ENCODE assay signal across 1 cellular context in genomic region chr7:20514364-20514763, GRCh38.
A peak's percentile ranks its signal among the peaks of the same experiment; 100 is the strongest.
TF ChIP-seq lines count a peak whose summit lies in the region.

No MANE protein-coding gene starts in this region.

TF ChIP-seq in HEK293, 187 proteins besides CTCF, POLR2A, EP300 and RAD21 (continued from another document and continues in another):
- TF ChIP-seq PRDM10 (tag by site-specific recombination; IDR thresholded peaks at IDR 0.05): no peak
- no peak for TF ChIP-seq ZNF23 (tag by site-specific recombination; IDR thresholded peaks at IDR 0.05; ENCODE audit: borderline replicate concordance)
- no peak for TF ChIP-seq ZNF560 (tag by site-specific recombination; IDR thresholded peaks at IDR 0.05; ENCODE audit: borderline replicate concordance)
- TF ChIP-seq ZNF266 (tag by site-specific recombination; IDR thresholded peaks at IDR 0.05; ENCODE audit: low read depth): no peak
- TF ChIP-seq ZNF169 (tag by site-specific recombination; IDR thresholded peaks at IDR 0.05): no peak
- no peak for TF ChIP-seq ZNF639 (tag by site-specific recombination; IDR thresholded peaks at IDR 0.05)
- no peak; the same call in 1 of the 2 replicates for TF ChIP-seq MEIS1 (CRISPR knock-in tag; IDR thresholded peaks at IDR 0.05; ENCODE audit: borderline replicate concordance)
- TF ChIP-seq SETDB1 (IDR thresholded peaks at IDR 0.05; ENCODE audit: insufficient read length, low read length): no peak
- TF ChIP-seq ZNF426 (tag by site-specific recombination; IDR thresholded peaks at IDR 0.05): no peak
- peak; percentile 32; the same call in 1 of the 2 replicates for TF ChIP-seq ZNF398 (tag by site-specific recombination; IDR thresholded peaks at IDR 0.05)
- TF ChIP-seq ZNF350 (tag by site-specific recombination; IDR thresholded peaks at IDR 0.05): peak; percentile 92
- no peak for TF ChIP-seq ELK4 (IDR thresholded peaks at IDR 0.05; ENCODE audit: borderline replicate concordance, low read depth, low read length)
- TF ChIP-seq ZNF785 (tag by site-specific recombination; IDR thresholded peaks at IDR 0.05): no peak
- TF ChIP-seq ZNF692 (tag by site-specific recombination; IDR thresholded peaks at IDR 0.05): 0 out of 2 replicates have a peak, but pooled peaks have one; percentile 30
- TF ChIP-seq PBX3 (CRISPR knock-in tag; IDR thresholded peaks at IDR 0.05): no peak
- no peak for TF ChIP-seq ZNF433 (tag by site-specific recombination; IDR thresholded peaks at IDR 0.05; ENCODE audit: low read depth)
- TF ChIP-seq ZNF514 (tag by site-specific recombination; IDR thresholded peaks at IDR 0.05): no peak
- no peak for TF ChIP-seq ZNF585B (tag by site-specific recombination; IDR thresholded peaks at IDR 0.05)
- peak; percentile 65; the same call in 1 of the 2 replicates for TF ChIP-seq ZNF624 (tag by site-specific recombination; IDR thresholded peaks at IDR 0.05)
- 0 out of 2 replicates have a peak, but pooled peaks have one; percentile 40 for TF ChIP-seq ZNF544 (tag by site-specific recombination; IDR thresholded peaks at IDR 0.05)
- TF ChIP-seq ZNF114 (tag by site-specific recombination; IDR thresholded peaks at IDR 0.05): no peak
- TF ChIP-seq YY2 (tag by site-specific recombination; IDR thresholded peaks at IDR 0.05): no peak
- TF ChIP-seq ZNF621 (tag by site-specific recombination; IDR thresholded peaks at IDR 0.05): no peak
- no peak for TF ChIP-seq ZNF600 (tag by site-specific recombination; IDR thresholded peaks at IDR 0.05)
- no peak for TF ChIP-seq HOXA7 (CRISPR knock-in tag; IDR thresholded peaks at IDR 0.05; ENCODE audit: borderline replicate concordance)
- no peak for TF ChIP-seq ZNF670 (tag by site-specific recombination; IDR thresholded peaks at IDR 0.05; ENCODE audit: low read depth)
- TF ChIP-seq ZNF792 (tag by site-specific recombination; IDR thresholded peaks at IDR 0.05): no peak
- TF ChIP-seq ZNF324 (tag by site-specific recombination; IDR thresholded peaks at IDR 0.05): no peak
- TF ChIP-seq ZBTB49 (tag by site-specific recombination; IDR thresholded peaks at IDR 0.05; ENCODE audit: low read depth): no peak
- TF ChIP-seq ZNF239 (tag by site-specific recombination; IDR thresholded peaks at IDR 0.05): no peak
- TF ChIP-seq ZSCAN30 (tag by site-specific recombination; IDR thresholded peaks at IDR 0.05): peak; percentile 67; the same call in 1 of the 2 replicates
- TF ChIP-seq ZBTB20 (tag by site-specific recombination; IDR thresholded peaks at IDR 0.05): no peak
- no peak for TF ChIP-seq ZNF138 (tag by site-specific recombination; IDR thresholded peaks at IDR 0.05; ENCODE audit: borderline replicate concordance)
- TF ChIP-seq ZNF140 (tag by site-specific recombination; IDR thresholded peaks at IDR 0.05): no peak
- TF ChIP-seq SP7 (tag by site-specific recombination; IDR thresholded peaks at IDR 0.05): peak; percentile 68; the same call in 1 of the 2 replicates
- TF ChIP-seq ZNF510 (tag by site-specific recombination; IDR thresholded peaks at IDR 0.05; ENCODE audit: insufficient replicate concordance): peak; percentile 30
- no peak for TF ChIP-seq ZNF488 (tag by site-specific recombination; IDR thresholded peaks at IDR 0.05)
- TF ChIP-seq PRDM1 (tag by site-specific recombination; IDR thresholded peaks at IDR 0.05): peak; percentile 73
- TF ChIP-seq GLI4 (tag by site-specific recombination; IDR thresholded peaks at IDR 0.05): no peak
- TF ChIP-seq OVOL3 (tag by site-specific recombination; IDR thresholded peaks at IDR 0.05): peak; percentile 52; the same call in 1 of the 2 replicates
- no peak for TF ChIP-seq ZFP41 (tag by site-specific recombination; IDR thresholded peaks at IDR 0.05; ENCODE audit: borderline replicate concordance)
- TF ChIP-seq ZNF658 (tag by site-specific recombination; IDR thresholded peaks at IDR 0.05): no peak
- TF ChIP-seq INSM2 (tag by site-specific recombination; IDR thresholded peaks at IDR 0.05): no peak; the same call in 1 of the 2 replicates
- no peak for TF ChIP-seq ZNF280C (tag by site-specific recombination; IDR thresholded peaks at IDR 0.05)
- TF ChIP-seq ZNF610 (tag by site-specific recombination; IDR thresholded peaks at IDR 0.05; ENCODE audit: borderline replicate concordance): no peak
- TF ChIP-seq SP2 (tag by site-specific recombination; IDR thresholded peaks at IDR 0.05): no peak
